ENCODE assay signal across 1 cellular context in genomic region chr10:33229944-33230267, GRCh38.
TF ChIP-seq lines count a peak whose summit lies in the region.

No MANE protein-coding gene starts in this region.

TF ChIP-seq in IMR-90, 13 proteins besides CTCF, POLR2A, EP300 and RAD21 (continued from another document):
- TF ChIP-seq ELK1 (IDR thresholded peaks at IDR 0.05; ENCODE audit: borderline replicate concordance, low read depth, low read length): no peak
- no peak for TF ChIP-seq RFX5 (IDR thresholded peaks at IDR 0.05; ENCODE audit: low read depth, low read length)
- no peak for TF ChIP-seq USF2 (IDR thresholded peaks at IDR 0.05; ENCODE audit: low read depth, low read length)
- no peak for TF ChIP-seq SMC3 (IDR thresholded peaks at IDR 0.05; ENCODE audit: low read depth, low read length)
- no peak for TF ChIP-seq NFE2L2 (IDR thresholded peaks at IDR 0.05; ENCODE audit: low read depth, low read length)
- no peak for TF ChIP-seq MAFK (IDR thresholded peaks at IDR 0.05; ENCODE audit: low read depth, low read length)
- no peak for TF ChIP-seq CHD1 (IDR thresholded peaks at IDR 0.05; ENCODE audit: low read depth, low read length)
